ENCODE assay signal across 12 cellular contexts in genomic region chrX:134431894-134432293, GRCh38. TPM values are rescaled to one million over a fixed set of nuclear protein-coding genes. Genes with fewer than 3 reads are reported as not detected.
DNase-seq lines count a peak whose midpoint lies in the region; TF ChIP-seq lines count a peak whose summit lies in the region.
"Had no signal": no experiment of that assay in that cellular context is flagged by ENCODE, and none has a peak within 500 bp of the region (broad histone marks: within the 10 kb centered on the region; RNA-seq: fewer than 3 reads in every experiment).

No MANE protein-coding gene starts in this region.

- H3K9me3 ChIP-seq in breast epithelium (no peaks in the 10 kb centered on the region), MG63 (no peaks in the 10 kb centered on the region), suprapubic skin (no peaks in the 10 kb centered on the region)

- no peak overlapping the region for H3K27ac ChIP-seq in breast epithelium
- H3K27ac ChIP-seq in suprapubic skin: no peak overlapping the region

- H3K36me3 ChIP-seq in breast epithelium: no peaks in the 10 kb centered on the region
- no peaks in the 10 kb centered on the region; the same call in 1 of the 2 replicates for H3K36me3 ChIP-seq in MG63
- no peaks in the 10 kb centered on the region for H3K36me3 ChIP-seq in suprapubic skin

- H3K27ac Mint-ChIP-seq in MCF 10A (ENCODE audit: low read depth, unreplicated experiment) (no peak overlapping the region), endothelial cell (ENCODE audit: unreplicated experiment) (no peak overlapping the region)
- H3K27ac Mint-ChIP-seq in stimulated activated naive CD8-positive, alpha-beta T cell treated with anti-CD3 and anti-CD28 coated beads, Interleukin-15, Interleukin-2, amounts not matched to agents 100 ng/mL and 50 ng/mL, for 24 hours: peak overlapping the region; percentile 76
- H3K27ac Mint-ChIP-seq: WTC11 had no signal

- peaks cover 55% of the 10 kb centered on the region for H3K27me3 Mint-ChIP-seq in MCF 10A (ENCODE audit: insufficient read depth, unreplicated experiment)
- H3K27me3 Mint-ChIP-seq in stimulated activated naive CD8-positive, alpha-beta T cell treated with anti-CD3 and anti-CD28 coated beads, Interleukin-15, Interleukin-2, amounts not matched to agents 100 ng/mL and 50 ng/mL, for 24 hours: no peaks in the 10 kb centered on the region
- no peaks in the 10 kb centered on the region for H3K27me3 Mint-ChIP-seq in endothelial cell (ENCODE audit: unreplicated experiment)
- H3K27me3 Mint-ChIP-seq: CD4-positive, CD25-positive, alpha-beta regulatory T cell had no signal

- POLR2A ChIA-PET in MCF 10A (lab: Yijun Ruan, JAX): interaction anchor here (0.8 kb wide), 1 partner anchor 29 kb away, joined by 5 read pairs; no protein-coding TSS in a partner anchor

- H3K4me3 Mint-ChIP-seq in MCF 10A (ENCODE audit: unreplicated experiment) (no peak overlapping the region), endothelial cell (ENCODE audit: unreplicated experiment) (no peak overlapping the region)
- H3K4me3 Mint-ChIP-seq in stimulated activated naive CD8-positive, alpha-beta T cell treated with anti-CD3 and anti-CD28 coated beads, Interleukin-15, Interleukin-2, amounts not matched to agents 100 ng/mL and 50 ng/mL, for 24 hours: no peak overlapping the region
- H3K4me3 Mint-ChIP-seq: CD4-positive, CD25-positive, alpha-beta regulatory T cell; WTC11 had no signal

- H3K4me1 Mint-ChIP-seq in MCF 10A (ENCODE audit: insufficient read depth, unreplicated experiment) (no peaks in the 10 kb centered on the region), endothelial cell (ENCODE audit: unreplicated experiment) (no peaks in the 10 kb centered on the region)
- peaks cover 21% of the 10 kb centered on the region for H3K4me1 Mint-ChIP-seq in stimulated activated naive CD8-positive, alpha-beta T cell treated with anti-CD3 and anti-CD28 coated beads, Interleukin-15, Interleukin-2, amounts not matched to agents 100 ng/mL and 50 ng/mL, for 24 hours (ENCODE audit: low read depth)
- H3K4me1 Mint-ChIP-seq: CD4-positive, CD25-positive, alpha-beta regulatory T cell; WTC11 had no signal

- intact Hi-C loops in MCF 10A (cut with micrococcal nuclease): no loop called here
- intact Hi-C loops in breast epithelium (cut with DNase I; ENCODE audit: low total_unique reads): no loop called here

- TF ChIP-seq POLR2A in breast epithelium (IDR thresholded peaks at IDR 0.05): no peak
- no peak for TF ChIP-seq POLR2A in suprapubic skin (IDR thresholded peaks at IDR 0.05)

- H3K4me3 ChIP-seq in breast epithelium (no peak overlapping the region), MG63 (no peak overlapping the region), cardiac fibroblast (replicated peaks in 1 of 2; ENCODE audit: low read depth in 2 of 2, low read length in 2 of 2) (no peak overlapping the region), suprapubic skin (no peak overlapping the region)

- TF ChIP-seq CTCF in MCF 10A (IDR thresholded peaks at IDR 0.05; ENCODE audit: unreplicated experiment) (no peak), breast epithelium (IDR thresholded peaks at IDR 0.05) (no peak), cardiac fibroblast (IDR thresholded peaks at IDR 0.05; ENCODE audit: low read depth, low read length) (no peak), suprapubic skin (IDR thresholded peaks at IDR 0.05) (no peak), endothelial cell (IDR thresholded peaks at IDR 0.05; ENCODE audit: unreplicated experiment) (no peak)

- 30% methylated on average over 2 of the region's 2 CpGs for WGBS in suprapubic skin

- H3K9me3 Mint-ChIP-seq in MCF 10A (ENCODE audit: unreplicated experiment) (no peaks in the 10 kb centered on the region), endothelial cell (ENCODE audit: unreplicated experiment) (no peaks in the 10 kb centered on the region)
- no peaks in the 10 kb centered on the region for H3K9me3 Mint-ChIP-seq in stimulated activated naive CD8-positive, alpha-beta T cell treated with anti-CD3 and anti-CD28 coated beads, Interleukin-15, Interleukin-2, amounts not matched to agents 100 ng/mL and 50 ng/mL, for 24 hours
- H3K9me3 Mint-ChIP-seq: WTC11 had no signal

- no peaks in the 10 kb centered on the region for H3K4me1 ChIP-seq in breast epithelium
- no peaks in the 10 kb centered on the region for H3K4me1 ChIP-seq in suprapubic skin

- H3K27me3 ChIP-seq in breast epithelium: no peaks in the 10 kb centered on the region
- no peaks in the 10 kb centered on the region for H3K27me3 ChIP-seq in MG63
- no peaks in the 10 kb centered on the region for H3K27me3 ChIP-seq in suprapubic skin

- CTCF ChIA-PET in MCF 10A (lab: Yijun Ruan, JAX): interaction anchor here (0.7 to 1.5 kb wide), 4 partner anchors 8 to 640 kb away, joined by 3 to 6 read pairs (median 3); no protein-coding TSS in a partner anchor

- BruUV-seq in MCF 10A (replicated peaks; lab: Mats Ljungman, UMichigan): no TSS peak

- DNase-seq in MCF 10A (ENCODE audit: unreplicated experiment) (peak; percentile 52), breast epithelium (ENCODE audit: low spot score in 2 of 2) (no peak), MG63 (peak; percentile 7), cardiac fibroblast (ENCODE audit: low read depth in 2 of 2) (peak; percentile 27 to 72), suprapubic skin (ENCODE audit: low spot score in 2 of 2) (no peak), endothelial cell (ENCODE audit: low spot score) (no peak), G401 (ENCODE audit: low spot score) (no peak)
- DNase-seq: aorta, small intestine had no signal

- TF ChIP-seq EP300 in suprapubic skin (IDR thresholded peaks at IDR 0.05): no peak

- H3K36me3 Mint-ChIP-seq in MCF 10A (ENCODE audit: insufficient read depth, unreplicated experiment) (peaks cover 16% of the 10 kb centered on the region), endothelial cell (ENCODE audit: low read depth, unreplicated experiment) (peaks cover 11% of the 10 kb centered on the region)
- peaks cover 47% of the 10 kb centered on the region for H3K36me3 Mint-ChIP-seq in stimulated activated naive CD8-positive, alpha-beta T cell treated with anti-CD3 and anti-CD28 coated beads, Interleukin-15, Interleukin-2, amounts not matched to agents 100 ng/mL and 50 ng/mL, for 24 hours (ENCODE audit: low read depth)

- in situ Hi-C loops in G401 (cut with HindIII; ENCODE audit: low sequenced_read_pairs): no loop called here

RNA-seq across cellular contexts. Expression of gene HPRT1, which starts 28.1 kb away (rescaled TPM):
- total RNA-seq in MCF 10A (2022) (48.4 and 49.1 TPM in 2 replicates), breast epithelium (10 to 100 TPM in 2 of 3 donors, 1 to 10 TPM in 1; 8.0 to 15.1 (median 11.9) TPM), suprapubic skin (10 to 100 TPM in 1 of 4 donors, 1 to 10 TPM in 3; 5.0 to 12.8 (median 7.2) TPM), endothelial cell (ENCODE audit: unreplicated experiment) (10.5 TPM)
- total RNA-seq in MG63 (2014; rRNA removed; shearing (Covaris generic); ENCODE audit: low replicate concordance): 48.4 and 49.7 TPM in 2 replicates
- total RNA-seq in G401 (2014; rRNA removed; shearing (Covaris generic)): 53.6 and 70.5 TPM in 2 replicates

RNA-seq across cellular contexts. Expression of gene PHF6, which starts 58.8 kb away (rescaled TPM):
- total RNA-seq in MCF 10A (2022) (37.4 and 44.0 TPM in 2 replicates), breast epithelium (10 to 100 TPM in 2 of 3 donors, 1 to 10 TPM in 1; 9.9 to 20.5 (median 15.7) TPM), suprapubic skin (10 to 100 TPM in 3 of 4 donors, 1 to 10 TPM in 1; 9.0 to 21.0 (median 12.2) TPM), endothelial cell (ENCODE audit: unreplicated experiment) (50.0 TPM)
- 30.6 and 58.0 TPM in 2 replicates for total RNA-seq in MG63 (2014; rRNA removed; shearing (Covaris generic); ENCODE audit: low replicate concordance)
- total RNA-seq in G401 (2014; rRNA removed; shearing (Covaris generic)): 57.1 and 72.7 TPM in 2 replicates

Comparison
In these comparisons a context has a peak if more than half of its experiments do, and no peak if none do; other contexts are left out.
1. DNase-seq: peak in MCF 10A (single experiment), MG63 (single experiment) and cardiac fibroblast (2 of 2); none in breast epithelium (0 of 2), suprapubic skin (0 of 2), endothelial cell (single experiment) and G401 (single experiment).